12 cellular contexts compared by ENCODE assay signal in genomic region chr22:35666699-35667098, GRCh38. TPM values are rescaled to one million over a fixed set of nuclear protein-coding genes. Genes with fewer than 3 reads are reported as not detected.
DNase-seq lines count a peak whose midpoint lies in the region.
"Not testable (repeated sequence)": the region's sequence is repeated elsewhere in the genome, so short reads cannot be mapped to it uniquely, and the experiment has no call there.
"Had no signal": no experiment of that assay in that cellular context is flagged by ENCODE, and none has a peak within 500 bp of the region (broad histone marks: within the 10 kb centered on the region; RNA-seq: fewer than 3 reads in every experiment).

No MANE protein-coding gene starts in this region.

- H2BK15ac ChIP-seq in mesendoderm (replicated peaks; ENCODE audit: low read depth): not testable (repeated sequence)

- in situ Hi-C loops in Caki2 (cut with HindIII; ENCODE audit: low pct_unique_long_range_greater_than_20kb, low sequenced_read_pairs): not testable (repeated sequence)

- not testable (repeated sequence) for H3K79me2 ChIP-seq in Karpas-422 (ENCODE audit: low read length); mesendoderm (ENCODE audit: control insufficient read depth, insufficient read depth, low read length)

- not testable (repeated sequence) for H3K9ac ChIP-seq in Karpas-422 (ENCODE audit: low read length); mesendoderm (ENCODE audit: low read length)

- H2BK5ac ChIP-seq in mesendoderm (ENCODE audit: low read length): not testable (repeated sequence)

- H3K18ac ChIP-seq in mesendoderm (ENCODE audit: low read length): not testable (repeated sequence)

- not testable (repeated sequence) for H3K27ac ChIP-seq in Karpas-422 (ENCODE audit: low read length); mesendoderm (ENCODE audit: low read depth, low read length)

- not testable (repeated sequence) for H3K27me3 Mint-ChIP-seq in T-helper 1 cell treated with Interleukin-12 subunit alpha and Interleukin-12 subunit beta and Interleukin-4 antibody, amounts not matched to agents 30 μg/mL and 1 μg/mL, for 36 hours (ENCODE audit: low read depth)

- not testable (repeated sequence) for H2AK5ac ChIP-seq in mesendoderm (ENCODE audit: low read length)

- not testable (repeated sequence) for H3K4me1 ChIP-seq in Karpas-422 (ENCODE audit: low read length); mesendoderm (ENCODE audit: control insufficient read depth, low read depth, low read length)

- H3K4me2 ChIP-seq in Karpas-422 (ENCODE audit: low read depth, low read length, poor library complexity, severe bottlenecking); mesendoderm (ENCODE audit: low read length): not testable (repeated sequence)

- H3K9me3 Mint-ChIP-seq in T-helper 1 cell treated with Interleukin-12 subunit alpha and Interleukin-12 subunit beta and Interleukin-4 antibody, amounts not matched to agents 30 μg/mL and 1 μg/mL, for 36 hours: peaks cover 28% of the 10 kb centered on the region

- not testable (repeated sequence) for H2BK120ac ChIP-seq in mesendoderm (ENCODE audit: low read depth, low read length)

- peak overlapping the region; percentile 1 for H3K27ac Mint-ChIP-seq in T-helper 1 cell treated with Interleukin-12 subunit alpha and Interleukin-12 subunit beta and Interleukin-4 antibody, amounts not matched to agents 30 μg/mL and 1 μg/mL, for 36 hours

- peak; percentile 26 for DNase-seq in Caki2 (ENCODE audit: low read depth)
- DNase-seq in Karpas-422: peak; percentile 6
- DNase-seq in mesendoderm: peak; percentile 33

- H3K36me3 Mint-ChIP-seq in T-helper 1 cell treated with Interleukin-12 subunit alpha and Interleukin-12 subunit beta and Interleukin-4 antibody, amounts not matched to agents 30 μg/mL and 1 μg/mL, for 36 hours (ENCODE audit: low read depth): peaks cover 54% of the 10 kb centered on the region

- H3K4me3 ChIP-seq in Karpas-422 (ENCODE audit: low read length); mesendoderm (ENCODE audit: low read length): not testable (repeated sequence)

- WGBS in mesendoderm (ENCODE audit: extremely low coverage, insufficient coverage, low lambda C conversion rate): no CpG with 5 or more reads among the region's 1 CpG

- H3K9me2 ChIP-seq in Karpas-422 (replicated peaks; ENCODE audit: insufficient read depth, low read length): not testable (repeated sequence)

- not testable (repeated sequence) for H4K20me1 ChIP-seq in Karpas-422 (ENCODE audit: insufficient read depth, low read depth, low read length)

- not testable (repeated sequence) for H3K79me1 ChIP-seq in mesendoderm (ENCODE audit: low read length)

- H3K9me3 ChIP-seq in Karpas-422 (ENCODE audit: low read length): not testable (repeated sequence)

- not testable (repeated sequence) for H3K27me3 ChIP-seq in Karpas-422 (ENCODE audit: low read length); mesendoderm (ENCODE audit: insufficient read depth, low read length, poor library complexity)

- H3K4ac ChIP-seq in mesendoderm (ENCODE audit: low read depth, low read length): not testable (repeated sequence)

- H3K56ac ChIP-seq in mesendoderm (ENCODE audit: low read length): not testable (repeated sequence)

- H4K5ac ChIP-seq in mesendoderm (ENCODE audit: low read length): not testable (repeated sequence)

- not testable (repeated sequence) for H4K8ac ChIP-seq in mesendoderm (ENCODE audit: low read depth, low read length)

- H3K36me3 ChIP-seq in Karpas-422 (ENCODE audit: insufficient read depth, low read length); mesendoderm (ENCODE audit: control insufficient read depth, insufficient read depth, low read length): not testable (repeated sequence)

- not testable (repeated sequence) for H2AFZ ChIP-seq in Karpas-422 (ENCODE audit: low read length)

- H3K23ac ChIP-seq in mesendoderm (ENCODE audit: low read length): not testable (repeated sequence)

- H3K4me3 Mint-ChIP-seq in T-helper 1 cell treated with Interleukin-12 subunit alpha and Interleukin-12 subunit beta and Interleukin-4 antibody, amounts not matched to agents 30 μg/mL and 1 μg/mL, for 36 hours: not testable (repeated sequence)

- H3K4me1 Mint-ChIP-seq in T-helper 1 cell treated with Interleukin-12 subunit alpha and Interleukin-12 subunit beta and Interleukin-4 antibody, amounts not matched to agents 30 μg/mL and 1 μg/mL, for 36 hours (ENCODE audit: low read depth): peaks cover 15% of the 10 kb centered on the region

RNA-seq across cellular contexts. Expression of gene APOL6, which starts 18.5 kb away (rescaled TPM):
- total RNA-seq in Caki2 (2014; rRNA removed; shearing (Covaris generic); ENCODE audit: low replicate concordance): 21.3 and 21.5 TPM in 2 replicates
- total RNA-seq in Karpas-422 (2014; rRNA removed; shearing (Covaris generic); ENCODE audit: low replicate concordance): 0.11 and 0.37 TPM in 2 replicates
- 0.11 TPM for polyA plus RNA-seq in mesendoderm (2013, experiment 1 of 2)
- 0.11 TPM for polyA plus RNA-seq in mesendoderm (2013, experiment 2 of 2)

RNA-seq across cellular contexts. Expression of gene MB, which starts 49.6 kb away (rescaled TPM):
- total RNA-seq in Caki2 (2014; rRNA removed; shearing (Covaris generic); ENCODE audit: low replicate concordance): 2.5 and 5.3 TPM in 2 replicates
- not detected in 2 replicates for total RNA-seq in Karpas-422 (2014; rRNA removed; shearing (Covaris generic); ENCODE audit: low replicate concordance)
- polyA plus RNA-seq in mesendoderm (2013, experiment 1 of 2): 0.04 TPM
- polyA plus RNA-seq in mesendoderm (2013, experiment 2 of 2): 0.04 TPM
- total RNA-seq: CD4-positive, alpha-beta memory T cell; CD4-positive, CD25-positive, alpha-beta regulatory T cell; G401 had no signal
- polyA plus RNA-seq: AG04450; CD14-positive monocyte; CD4-positive, alpha-beta memory T cell; CD4-positive, CD25-positive, alpha-beta regulatory T cell had no signal

RNA-seq across cellular contexts. Expression of gene APOL5, which starts 51.0 kb away (rescaled TPM):
- total RNA-seq in Caki2 (2014; rRNA removed; shearing (Covaris generic); ENCODE audit: low replicate concordance): not detected in 2 replicates
- total RNA-seq in Karpas-422 (2014; rRNA removed; shearing (Covaris generic); ENCODE audit: low replicate concordance): not detected in 2 replicates
- polyA plus RNA-seq in mesendoderm (2013, experiment 1 of 2): not detected
- polyA plus RNA-seq in mesendoderm (2013, experiment 2 of 2): not detected
- total RNA-seq: A673; Caco-2; CD4-positive, alpha-beta memory T cell; CD4-positive, CD25-positive, alpha-beta regulatory T cell; G401; GM12878 had no signal
- polyA plus RNA-seq: CD14-positive monocyte; CD4-positive, alpha-beta memory T cell; CD4-positive, CD25-positive, alpha-beta regulatory T cell; GM12878 had no signal

Comparison
In these comparisons a context has a peak if more than half of its experiments do, and no peak if none do; other contexts are left out.
1. RNA of gene APOL6, which starts 18.5 kb away (total RNA-seq): 21.3 to 21.5 TPM in Caki2; 0.11 to 0.37 TPM in Karpas-422; every median in the first group is over 10 times any median in the second.
2. Peak in every context shown above with its lines, with median percentiles within 50 percentile points of each other: DNase-seq.